ENCODE assay signal across 28 cellular contexts in genomic region chr2:131155208-131155855, GRCh38. TPM values are rescaled to one million over a fixed set of nuclear protein-coding genes. Genes with fewer than 3 reads are reported as not detected.
A peak's percentile ranks its signal among the peaks of the same experiment; 100 is the strongest.
DNase-seq lines count a peak whose midpoint lies in the region; ATAC-seq, FAIRE-seq and TF ChIP-seq lines count a peak whose summit lies in the region.
"Had no signal": no experiment of that assay in that cellular context is flagged by ENCODE, and none has a peak within 500 bp of the region (broad histone marks: within the 10 kb centered on the region; RNA-seq: fewer than 3 reads in every experiment).

No MANE protein-coding gene starts in this region.

- no peak overlapping the region for H3K4me2 ChIP-seq in osteoblast (ENCODE audit: insufficient read depth, low read length)

- no peak overlapping the region for H2AFZ ChIP-seq in osteoblast (ENCODE audit: low read length)

- H3K27me3 ChIP-seq in osteoblast (ENCODE audit: insufficient read depth, low read length): no peaks in the 10 kb centered on the region
- H3K27me3 ChIP-seq: BE2C had no signal

- H3K4me1 Mint-ChIP-seq in activated CD4-positive, alpha-beta T cell treated with anti-CD3 and anti-CD28 coated beads, Interleukin-2, amount 10 ng/mL, durations not matched to agents 7 days and 5 days: peaks cover 33% of the 10 kb centered on the region
- peaks cover 21% of the 10 kb centered on the region for H3K4me1 Mint-ChIP-seq in activated CD4-positive, alpha-beta T cell treated with anti-CD3 and anti-CD28 coated beads, Interleukin-2, amount 10 ng/mL, durations not matched to agents 24 days and 14 days
- H3K4me1 Mint-ChIP-seq in T-helper 17 cell: peaks cover 16% of the 10 kb centered on the region

- no peaks in the 10 kb centered on the region for H3K9me3 Mint-ChIP-seq in activated CD4-positive, alpha-beta T cell treated with anti-CD3 and anti-CD28 coated beads, Interleukin-2, amount 10 ng/mL, durations not matched to agents 7 days and 5 days
- no peaks in the 10 kb centered on the region for H3K9me3 Mint-ChIP-seq in activated CD4-positive, alpha-beta T cell treated with anti-CD3 and anti-CD28 coated beads, Interleukin-2, amount 10 ng/mL, durations not matched to agents 24 days and 14 days
- H3K9me3 Mint-ChIP-seq: CD14-positive monocyte; CD8-positive, alpha-beta memory T cell had no signal

- H3K36me3 Mint-ChIP-seq in activated CD4-positive, alpha-beta T cell treated with anti-CD3 and anti-CD28 coated beads, Interleukin-2, amount 10 ng/mL, durations not matched to agents 7 days and 5 days (ENCODE audit: low read depth): peaks cover 4% of the 10 kb centered on the region
- H3K36me3 Mint-ChIP-seq in activated CD4-positive, alpha-beta T cell treated with anti-CD3 and anti-CD28 coated beads, Interleukin-2, amount 10 ng/mL, durations not matched to agents 24 days and 14 days (ENCODE audit: low read depth): peaks cover 9% of the 10 kb centered on the region
- no peaks in the 10 kb centered on the region for H3K36me3 Mint-ChIP-seq in T-helper 17 cell (ENCODE audit: low read depth)

- no peak for ATAC-seq in T-helper 17 cell
- no peak for ATAC-seq in HG03139 (IDR thresholded peaks at IDR 0.05; ENCODE audit: unreplicated experiment)
- ATAC-seq: HCT116, PC-3 had no signal

- no peaks in the 10 kb centered on the region for H3K4me1 ChIP-seq in kidney (ENCODE audit: control insufficient read depth in 1 of 2, insufficient read depth in 1 of 2, low read depth in 1 of 2, low read length in 2 of 2)
- no peaks in the 10 kb centered on the region for H3K4me1 ChIP-seq in osteoblast (ENCODE audit: insufficient read depth, low read length)
- H3K4me1 ChIP-seq: BE2C had no signal

- no peaks in the 10 kb centered on the region for H4K20me1 ChIP-seq in osteoblast (ENCODE audit: insufficient read depth, low read length)

- FAIRE-seq in kidney (lab: Jason Lieb, UNC): no peak
- FAIRE-seq: GM18507, HepG2 had no signal

- no peak for TF ChIP-seq CTCF in kidney (IDR thresholded peaks at IDR 0.05; ENCODE audit: borderline replicate concordance, extremely low read depth, insufficient read depth)
- no peak for TF ChIP-seq CTCF in osteoblast (IDR thresholded peaks at IDR 0.05; ENCODE audit: extremely low read depth, low read depth, low read length)

- no peak overlapping the region for H3K27ac ChIP-seq in kidney (ENCODE audit: low read depth in 2 of 2, low read length in 2 of 2)
- H3K27ac ChIP-seq in osteoblast (ENCODE audit: low read depth, low read length): no peak overlapping the region

- no peak for DNase-seq in activated CD4-positive, alpha-beta T cell treated with anti-CD3 and anti-CD28 coated beads, Interleukin-2, amount 10 ng/mL, durations not matched to agents 7 days and 5 days
- DNase-seq in activated CD4-positive, alpha-beta T cell treated with anti-CD3 and anti-CD28 coated beads, Interleukin-2, amount 10 ng/mL, durations not matched to agents 24 days and 14 days: no peak
- DNase-seq in T-helper 17 cell (no peak), kidney (peak; percentile 68), osteoblast (ENCODE audit: insufficient read length, low spot score, missing footprints) (peak; percentile 56), DMS53 treated with DMSO at 0.1 percent for 48 hours (lab: John Stamatoyannopoulos, UW; ENCODE audit: unreplicated experiment) (no peak), hippocampal formation (lab: John Stamatoyannopoulos, UW) (no peak)
- DNase-seq: 8988T; ACHN; BE2C; CD8-positive, alpha-beta memory T cell; DMS 273 treated with DMSO at 0.1 percent for 48 hours; DMS79 treated with DMSO at 0.1 percent for 48 hours; GOT3; Kasumi-1; NCI-H1694; NCI-H2029 treated with DMSO at 0.1 percent for 48 hours; NCI-H446 treated with DMSO at 0.1 percent for 48 hours; NCI-H526; NCI-H82; NK-92 treated with Interleukin-12 subunit alpha and Interleukin-12 subunit beta, amount 100 ng/mL, for 24 hours; PC-3 had no signal

- H3K27me3 Mint-ChIP-seq in activated CD4-positive, alpha-beta T cell treated with anti-CD3 and anti-CD28 coated beads, Interleukin-2, amount 10 ng/mL, durations not matched to agents 7 days and 5 days: no peaks in the 10 kb centered on the region
- no peaks in the 10 kb centered on the region for H3K27me3 Mint-ChIP-seq in activated CD4-positive, alpha-beta T cell treated with anti-CD3 and anti-CD28 coated beads, Interleukin-2, amount 10 ng/mL, durations not matched to agents 24 days and 14 days
- no peaks in the 10 kb centered on the region for H3K27me3 Mint-ChIP-seq in T-helper 17 cell
- H3K27me3 Mint-ChIP-seq: CD8-positive, alpha-beta memory T cell had no signal

- H3K9ac ChIP-seq in kidney (ENCODE audit: low read length in 2 of 2): no peak overlapping the region

- POLR2A ChIA-PET in activated CD4-positive, alpha-beta T cell treated with anti-CD3 and anti-CD28 coated beads, Interleukin-2, amount 10 ng/mL, durations not matched to agents 7 days and 5 days (lab: Charles Lee): no interaction called here

- H3K36me3 ChIP-seq in kidney (ENCODE audit: control insufficient read depth in 1 of 2, insufficient read depth in 2 of 2, low read length in 2 of 2) (peaks cover 0 to 2% of the 10 kb centered on the region in 2 donors), osteoblast (ENCODE audit: insufficient read depth, low read length) (no peaks in the 10 kb centered on the region)
- H3K36me3 ChIP-seq: BE2C had no signal

- CTCF ChIA-PET in activated CD4-positive, alpha-beta T cell treated with anti-CD3 and anti-CD28 coated beads, Interleukin-2, amount 10 ng/mL, durations not matched to agents 7 days and 5 days (lab: Charles Lee): interaction anchor here (1.0 kb wide), 1 partner anchor 258 kb away, joined by 3 read pairs; no protein-coding TSS in a partner anchor

- H3K9me3 ChIP-seq in T-helper 17 cell (ENCODE audit: control insufficient read depth, low read length, poor library complexity, severe bottlenecking): no peaks in the 10 kb centered on the region
- no peaks in the 10 kb centered on the region for H3K9me3 ChIP-seq in kidney (ENCODE audit: control insufficient read depth in 1 of 2, low read length in 2 of 2)
- no peaks in the 10 kb centered on the region for H3K9me3 ChIP-seq in osteoblast (ENCODE audit: low read depth, low read length)
- H3K9me3 ChIP-seq: BE2C had no signal

- H3K4me3 ChIP-seq in kidney (ENCODE audit: low read length in 2 of 2) (no peak overlapping the region), osteoblast (ENCODE audit: insufficient read depth, low read length) (no peak overlapping the region)

- H3K27ac Mint-ChIP-seq in activated CD4-positive, alpha-beta T cell treated with anti-CD3 and anti-CD28 coated beads, Interleukin-2, amount 10 ng/mL, durations not matched to agents 7 days and 5 days: peak overlapping the region; percentile 86
- no peak overlapping the region for H3K27ac Mint-ChIP-seq in activated CD4-positive, alpha-beta T cell treated with anti-CD3 and anti-CD28 coated beads, Interleukin-2, amount 10 ng/mL, durations not matched to agents 24 days and 14 days
- H3K27ac Mint-ChIP-seq in T-helper 17 cell: no peak overlapping the region

- no peaks in the 10 kb centered on the region for H3K79me2 ChIP-seq in osteoblast (ENCODE audit: insufficient read depth, low read length)

- H3K4me3 Mint-ChIP-seq in activated CD4-positive, alpha-beta T cell treated with anti-CD3 and anti-CD28 coated beads, Interleukin-2, amount 10 ng/mL, durations not matched to agents 7 days and 5 days: no peak overlapping the region
- no peak overlapping the region for H3K4me3 Mint-ChIP-seq in activated CD4-positive, alpha-beta T cell treated with anti-CD3 and anti-CD28 coated beads, Interleukin-2, amount 10 ng/mL, durations not matched to agents 24 days and 14 days
- H3K4me3 Mint-ChIP-seq in T-helper 17 cell: peak overlapping the region; percentile 41
- H3K4me3 Mint-ChIP-seq: CD14-positive monocyte had no signal

- intact Hi-C loops in activated CD4-positive, alpha-beta T cell treated with anti-CD3 and anti-CD28 coated beads, Interleukin-2, amount 10 ng/mL, durations not matched to agents 24 days and 14 days (cut with micrococcal nuclease): loop anchor here (2.0 kb wide), 2 partner anchors 257 to 331 kb away; no protein-coding TSS in a partner anchor
- intact Hi-C loops in kidney (cut with DNase I): no loop called here

RNA-seq across cellular contexts. Expression of gene PLEKHB2, which starts 50.2 kb away (rescaled TPM):
- total RNA-seq in activated CD4-positive, alpha-beta T cell treated with anti-CD3 and anti-CD28 coated beads, Interleukin-2, amount 10 ng/mL, durations not matched to agents 7 days and 5 days: 10 to 100 TPM; 55.4 to 55.7 TPM
- total RNA-seq in activated CD4-positive, alpha-beta T cell treated with anti-CD3 and anti-CD28 coated beads, Interleukin-2, amount 10 ng/mL, durations not matched to agents 24 days and 14 days: 62.4 and 66.7 TPM in 2 replicates
- total RNA-seq in T-helper 17 cell (10 to 100 TPM; 68.1 to 72.6 TPM), kidney (85.4 TPM), osteoblast (63.9 and 79.3 TPM in 2 replicates)
- polyA plus RNA-seq in kidney (ENCODE audit: insufficient read depth, low read depth, low replicate concordance): 110 TPM

RNA-seq across cellular contexts. Expression of gene POTEE, which starts 54.0 kb away (rescaled TPM):
- total RNA-seq in activated CD4-positive, alpha-beta T cell treated with anti-CD3 and anti-CD28 coated beads, Interleukin-2, amount 10 ng/mL, durations not matched to agents 7 days and 5 days: under 1 TPM; 0.69 to 0.94 TPM
- 1.4 and 2.0 TPM in 2 replicates for total RNA-seq in activated CD4-positive, alpha-beta T cell treated with anti-CD3 and anti-CD28 coated beads, Interleukin-2, amount 10 ng/mL, durations not matched to agents 24 days and 14 days
- total RNA-seq in T-helper 17 cell (under 1 TPM in 1 of 2 donors, not detected in 1; 0.34 TPM), kidney (0.09 TPM), osteoblast (under 0.01 TPM in 1 of 2 replicates, not detected in the other)
- polyA plus RNA-seq in kidney (ENCODE audit: insufficient read depth, low read depth, low replicate concordance): not detected
- total RNA-seq: MCF 10A, PC-3 had no signal

Comparison
In these comparisons a context has a peak if more than half of its experiments do, and no peak if none do; other contexts are left out.
1. DNase-seq: peak in kidney (single experiment) and osteoblast (single experiment); none in activated CD4-positive, alpha-beta T cell treated with anti-CD3 and anti-CD28 coated beads, Interleukin-2, amount 10 ng/mL, durations not matched to agents 7 days and 5 days (single experiment), activated CD4-positive, alpha-beta T cell treated with anti-CD3 and anti-CD28 coated beads, Interleukin-2, amount 10 ng/mL, durations not matched to agents 24 days and 14 days (single experiment), T-helper 17 cell (0 of 3), DMS53 treated with DMSO at 0.1 percent for 48 hours (single experiment) and hippocampal formation (0 of 2).